ENCODE assay signal across 15 cellular contexts in the genomic region with DNA sequence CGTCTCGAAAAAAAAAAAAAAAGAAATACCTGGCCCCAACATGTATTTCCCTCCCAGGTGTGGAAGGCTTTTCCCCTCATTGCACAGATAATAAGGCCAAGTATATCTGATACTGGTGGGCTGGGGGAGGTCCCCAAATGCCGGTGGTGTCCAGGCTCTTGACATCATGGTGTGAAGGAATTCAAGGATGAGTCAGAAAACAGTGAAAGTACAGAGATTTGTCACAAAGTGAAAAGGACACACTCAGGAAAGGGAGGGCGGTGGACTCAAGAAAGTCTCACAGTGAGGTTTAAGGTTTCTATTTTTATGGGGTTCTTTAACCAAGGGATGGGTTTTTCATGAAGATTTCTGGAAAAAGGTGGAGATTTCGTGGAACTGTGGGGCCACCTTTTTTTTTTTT. TPM values are rescaled to one million over a fixed set of nuclear protein-coding genes. Genes with fewer than 3 reads are reported as not detected.
DNase-seq lines count a peak whose midpoint lies in the region; ATAC-seq and TF ChIP-seq lines count a peak whose summit lies in the region.
"Had no signal": no experiment of that assay in that cellular context is flagged by ENCODE, and none has a peak within 500 bp of the region (broad histone marks: within the 10 kb centered on the region; RNA-seq: fewer than 3 reads in every experiment).

No MANE protein-coding gene starts in this region.

- DNase-seq in activated CD8-positive, alpha-beta T cell treated with anti-CD3 and anti-CD28 coated beads for 36 hours = peak; percentile 52
- no peak for DNase-seq in activated CD8-positive, alpha-beta T cell treated with anti-CD3 and anti-CD28 coated beads, Interleukin-2, amount 10 ng/mL, durations not matched to agents 7 days and 5 days
- no peak for DNase-seq in stimulated activated effector memory CD8-positive, alpha-beta T cell treated with anti-CD3 and anti-CD28 coated beads, Interleukin-12 subunit alpha, Interleukin-12 subunit beta, amount 100 ng/mL, for 72 hours (ENCODE audit: low spot score in 2 of 2)
- DNase-seq in NCI-H2107 treated with DMSO at 0.1 percent for 48 hours (lab: John Stamatoyannopoulos, UW; ENCODE audit: unreplicated experiment) = no peak
- no peak for DNase-seq in putamen (ENCODE audit: low spot score)
- DNase-seq in activated gamma-delta T cell (lab: John Stamatoyannopoulos, UW) = no peak
- DNase-seq: activated CD8-positive, alpha-beta memory T cell treated with anti-CD3 and anti-CD28 coated beads for 24 hours; adrenal gland; MG63; NCI-H510A had no signal

- intact Hi-C loops in activated CD8-positive, alpha-beta T cell treated with anti-CD3 and anti-CD28 coated beads for 36 hours (cut with micrococcal nuclease) = no loop called here

- peaks cover 3% of the 10 kb centered on the region for H3K4me1 Mint-ChIP-seq in activated CD8-positive, alpha-beta T cell treated with anti-CD3 and anti-CD28 coated beads for 36 hours (ENCODE audit: low read depth)
- peaks cover 14% of the 10 kb centered on the region for H3K4me1 Mint-ChIP-seq in activated CD8-positive, alpha-beta T cell treated with anti-CD3 and anti-CD28 coated beads, Interleukin-2, amount 10 ng/mL, durations not matched to agents 7 days and 5 days (ENCODE audit: low read depth)
- peaks cover 6% of the 10 kb centered on the region for H3K4me1 Mint-ChIP-seq in stimulated activated effector memory CD8-positive, alpha-beta T cell treated with anti-CD3 and anti-CD28 coated beads, Interleukin-12 subunit alpha, Interleukin-12 subunit beta, amount 100 ng/mL, for 72 hours

- POLR2A ChIA-PET in activated CD8-positive, alpha-beta T cell treated with anti-CD3 and anti-CD28 coated beads for 36 hours (lab: Charles Lee) = no interaction called here
- POLR2A ChIA-PET in activated CD8-positive, alpha-beta T cell treated with anti-CD3 and anti-CD28 coated beads, Interleukin-2, amount 10 ng/mL, durations not matched to agents 7 days and 5 days (lab: Charles Lee) = no interaction called here

- no peaks in the 10 kb centered on the region for H3K9me3 Mint-ChIP-seq in activated CD8-positive, alpha-beta T cell treated with anti-CD3 and anti-CD28 coated beads for 36 hours
- no peaks in the 10 kb centered on the region for H3K9me3 Mint-ChIP-seq in activated CD8-positive, alpha-beta T cell treated with anti-CD3 and anti-CD28 coated beads, Interleukin-2, amount 10 ng/mL, durations not matched to agents 7 days and 5 days (ENCODE audit: insufficient read depth)
- no peaks in the 10 kb centered on the region for H3K9me3 Mint-ChIP-seq in stimulated activated effector memory CD8-positive, alpha-beta T cell treated with anti-CD3 and anti-CD28 coated beads, Interleukin-12 subunit alpha, Interleukin-12 subunit beta, amount 100 ng/mL, for 72 hours
- H3K9me3 Mint-ChIP-seq: dendritic cell treated with granulocyte-macrophage colony-stimulating factor and Interleukin-4, amounts not matched to agents 40 ng/mL and 50 ng/mL, for 4 days had no signal

- TF ChIP-seq CTCF in activated CD8-positive, alpha-beta T cell treated with anti-CD3 and anti-CD28 coated beads for 36 hours (IDR thresholded peaks at IDR 0.05) = no peak

- peaks cover 5% of the 10 kb centered on the region for H3K27me3 Mint-ChIP-seq in activated CD8-positive, alpha-beta T cell treated with anti-CD3 and anti-CD28 coated beads for 36 hours
- H3K27me3 Mint-ChIP-seq in activated CD8-positive, alpha-beta T cell treated with anti-CD3 and anti-CD28 coated beads, Interleukin-2, amount 10 ng/mL, durations not matched to agents 7 days and 5 days (ENCODE audit: low read depth) = peaks cover 4% of the 10 kb centered on the region
- H3K27me3 Mint-ChIP-seq: dendritic cell treated with granulocyte-macrophage colony-stimulating factor and Interleukin-4, amounts not matched to agents 40 ng/mL and 50 ng/mL, for 4 days had no signal

- H3K4me3 Mint-ChIP-seq in activated CD8-positive, alpha-beta T cell treated with anti-CD3 and anti-CD28 coated beads for 36 hours = no peak overlapping the region
- no peak overlapping the region for H3K4me3 Mint-ChIP-seq in activated CD8-positive, alpha-beta T cell treated with anti-CD3 and anti-CD28 coated beads, Interleukin-2, amount 10 ng/mL, durations not matched to agents 7 days and 5 days
- no peak overlapping the region for H3K4me3 Mint-ChIP-seq in stimulated activated effector memory CD8-positive, alpha-beta T cell treated with anti-CD3 and anti-CD28 coated beads, Interleukin-12 subunit alpha, Interleukin-12 subunit beta, amount 100 ng/mL, for 72 hours
- H3K4me3 Mint-ChIP-seq: dendritic cell treated with granulocyte-macrophage colony-stimulating factor and Interleukin-4, amounts not matched to agents 40 ng/mL and 50 ng/mL, for 4 days had no signal

- no peaks in the 10 kb centered on the region for H3K36me3 Mint-ChIP-seq in activated CD8-positive, alpha-beta T cell treated with anti-CD3 and anti-CD28 coated beads for 36 hours (ENCODE audit: low read depth)
- H3K36me3 Mint-ChIP-seq in activated CD8-positive, alpha-beta T cell treated with anti-CD3 and anti-CD28 coated beads, Interleukin-2, amount 10 ng/mL, durations not matched to agents 7 days and 5 days (ENCODE audit: low read depth) = no peaks in the 10 kb centered on the region
- H3K36me3 Mint-ChIP-seq in stimulated activated effector memory CD8-positive, alpha-beta T cell treated with anti-CD3 and anti-CD28 coated beads, Interleukin-12 subunit alpha, Interleukin-12 subunit beta, amount 100 ng/mL, for 72 hours = no peaks in the 10 kb centered on the region

- CTCF ChIA-PET in activated CD8-positive, alpha-beta T cell treated with anti-CD3 and anti-CD28 coated beads for 36 hours (lab: Charles Lee) = no interaction called here
- CTCF ChIA-PET in activated CD8-positive, alpha-beta T cell treated with anti-CD3 and anti-CD28 coated beads, Interleukin-2, amount 10 ng/mL, durations not matched to agents 7 days and 5 days (lab: Charles Lee) = interaction anchor here (1.8 kb wide), 1 partner anchor 165 kb away, joined by 4 read pairs; no protein-coding TSS in a partner anchor

- peak overlapping the region; percentile 38 for H3K27ac Mint-ChIP-seq in activated CD8-positive, alpha-beta T cell treated with anti-CD3 and anti-CD28 coated beads for 36 hours
- no peak overlapping the region for H3K27ac Mint-ChIP-seq in activated CD8-positive, alpha-beta T cell treated with anti-CD3 and anti-CD28 coated beads, Interleukin-2, amount 10 ng/mL, durations not matched to agents 7 days and 5 days
- H3K27ac Mint-ChIP-seq in stimulated activated effector memory CD8-positive, alpha-beta T cell treated with anti-CD3 and anti-CD28 coated beads, Interleukin-12 subunit alpha, Interleukin-12 subunit beta, amount 100 ng/mL, for 72 hours = no peak overlapping the region
- H3K27ac Mint-ChIP-seq: dendritic cell treated with granulocyte-macrophage colony-stimulating factor and Interleukin-4, amounts not matched to agents 40 ng/mL and 50 ng/mL, for 4 days had no signal

- ATAC-seq in activated CD8-positive, alpha-beta T cell treated with anti-CD3 and anti-CD28 coated beads for 36 hours = peak; percentile 88
- ATAC-seq in activated CD8-positive, alpha-beta T cell treated with anti-CD3 and anti-CD28 coated beads, Interleukin-2, amount 10 ng/mL, durations not matched to agents 7 days and 5 days = no peak
- peak; percentile 62 for ATAC-seq in GM21717 (IDR thresholded peaks at IDR 0.05; ENCODE audit: unreplicated experiment)
- ATAC-seq in HG03442 (IDR thresholded peaks at IDR 0.05; ENCODE audit: unreplicated experiment) = peak; percentile 80
- peak; percentile 82 for ATAC-seq in stimulated activated effector memory CD8-positive, alpha-beta T cell treated with anti-CD3 and anti-CD28 coated beads, Interleukin-12 subunit alpha, Interleukin-12 subunit beta, amount 100 ng/mL, for 72 hours
- ATAC-seq: A549, Panc1 had no signal

RNA-seq across cellular contexts. Expression of gene FZD5, which starts 37.8 kb away (rescaled TPM):
- total RNA-seq in activated CD8-positive, alpha-beta T cell treated with anti-CD3 and anti-CD28 coated beads for 36 hours = 1 to 10 TPM; 1.7 TPM
- total RNA-seq in activated CD8-positive, alpha-beta T cell treated with anti-CD3 and anti-CD28 coated beads, Interleukin-2, amount 10 ng/mL, durations not matched to agents 7 days and 5 days = under 1 TPM; 0.34 to 0.50 TPM
